9 cellular contexts compared by ENCODE assay signal in genomic region chr11:115990004-115990447, GRCh38.
DNase-seq lines count a peak whose midpoint lies in the region; ATAC-seq and TF ChIP-seq lines count a peak whose summit lies in the region.
"Had no signal": no experiment of that assay in that cellular context is flagged by ENCODE, and none has a peak within 500 bp of the region (broad histone marks: within the 10 kb centered on the region; RNA-seq: fewer than 3 reads in every experiment).

No MANE protein-coding gene starts in this region.

- no peaks in the 10 kb centered on the region for H3K9me3 Mint-ChIP-seq in chondrocyte (ENCODE audit: low read depth)
- peaks cover 0 to 11% (median 0%) of the 10 kb centered on the region in 11 donors for H3K9me3 Mint-ChIP-seq in naive thymus-derived CD4-positive, alpha-beta T cell
- no peaks in the 10 kb centered on the region for H3K9me3 Mint-ChIP-seq in CD4-positive, alpha-beta T cell
- H3K9me3 Mint-ChIP-seq: activated B cell treated with CpG ODN at 0.5 μM for 24 hours had no signal

- no peaks in the 10 kb centered on the region for H3K9me3 ChIP-seq in naive thymus-derived CD4-positive, alpha-beta T cell (ENCODE audit: control insufficient read depth in 2 of 3, low read length in 3 of 3)
- H3K9me3 ChIP-seq in CD4-positive, alpha-beta T cell (ENCODE audit: control insufficient read depth, low read length) = no peaks in the 10 kb centered on the region

- H3K36me3 ChIP-seq in naive thymus-derived CD4-positive, alpha-beta T cell (ENCODE audit: control insufficient read depth in 2 of 3, insufficient read depth in 3 of 3, low read length in 3 of 3) = no peaks in the 10 kb centered on the region

- DNase-seq in G401 (ENCODE audit: low spot score) (peak; percentile 61), HuH-7 (ENCODE audit: low spot score) (peak; percentile 44), chondrocyte (ENCODE audit: low spot score) (no peak), NCI-H2081 treated with DMSO at 0.1 percent for 48 hours (lab: John Stamatoyannopoulos, UW) (no peak), NCI-H345 (lab: John Stamatoyannopoulos, UW) (no peak)
- DNase-seq in naive thymus-derived CD4-positive, alpha-beta T cell = no peak
- no peak for DNase-seq in CD4-positive, alpha-beta T cell
- DNase-seq: activated B cell treated with CpG ODN at 0.5 μM for 24 hours had no signal

- intact Hi-C loops in naive thymus-derived CD4-positive, alpha-beta T cell (cut with micrococcal nuclease) = no loop called here
- intact Hi-C loops in CD4-positive, alpha-beta T cell (cut with DNase I, micrococcal nuclease) = no loop called here

- H3K4me3 Mint-ChIP-seq in chondrocyte (ENCODE audit: unreplicated experiment) = no peak overlapping the region
- H3K4me3 Mint-ChIP-seq in naive thymus-derived CD4-positive, alpha-beta T cell = no peak overlapping the region
- no peak overlapping the region for H3K4me3 Mint-ChIP-seq in CD4-positive, alpha-beta T cell
- H3K4me3 Mint-ChIP-seq: activated B cell treated with CpG ODN at 0.5 μM for 24 hours had no signal

- H3K27ac Mint-ChIP-seq in chondrocyte (ENCODE audit: unreplicated experiment) = no peak overlapping the region
- H3K27ac Mint-ChIP-seq in naive thymus-derived CD4-positive, alpha-beta T cell = no peak overlapping the region
- no peak overlapping the region for H3K27ac Mint-ChIP-seq in CD4-positive, alpha-beta T cell
- H3K27ac Mint-ChIP-seq: activated B cell treated with CpG ODN at 0.5 μM for 24 hours had no signal

- peak; percentile 76 for TF ChIP-seq CTCF in chondrocyte (IDR thresholded peaks at IDR 0.05)
- no peak for TF ChIP-seq CTCF in CD4-positive, alpha-beta T cell (IDR thresholded peaks at IDR 0.05)

- POLR2A ChIA-PET in naive thymus-derived CD4-positive, alpha-beta T cell (lab: Charles Lee) = no interaction called here
- POLR2A ChIA-PET in CD4-positive, alpha-beta T cell (lab: Charles Lee) = no interaction called here

- no peaks in the 10 kb centered on the region for H3K27me3 Mint-ChIP-seq in chondrocyte (ENCODE audit: low read depth)
- H3K27me3 Mint-ChIP-seq in naive thymus-derived CD4-positive, alpha-beta T cell = peaks cover 0 to 14% (median 6%) of the 10 kb centered on the region in 5 donors
- peaks cover 12% of the 10 kb centered on the region for H3K27me3 Mint-ChIP-seq in CD4-positive, alpha-beta T cell
- H3K27me3 Mint-ChIP-seq: activated B cell treated with CpG ODN at 0.5 μM for 24 hours had no signal

- CTCF ChIA-PET in naive thymus-derived CD4-positive, alpha-beta T cell (lab: Charles Lee) = no interaction called here
- CTCF ChIA-PET in CD4-positive, alpha-beta T cell (lab: Charles Lee) = no interaction called here

- no peaks in the 10 kb centered on the region for H3K4me1 Mint-ChIP-seq in chondrocyte (ENCODE audit: low read depth)
- H3K4me1 Mint-ChIP-seq in naive thymus-derived CD4-positive, alpha-beta T cell = no peaks in the 10 kb centered on the region
- no peaks in the 10 kb centered on the region for H3K4me1 Mint-ChIP-seq in CD4-positive, alpha-beta T cell (ENCODE audit: low read depth)
- H3K4me1 Mint-ChIP-seq: activated B cell treated with CpG ODN at 0.5 μM for 24 hours had no signal

- no peaks in the 10 kb centered on the region for H3K4me1 ChIP-seq in naive thymus-derived CD4-positive, alpha-beta T cell (ENCODE audit: control insufficient read depth in 2 of 2, insufficient read depth in 2 of 2, low read length in 2 of 2)

- ATAC-seq in naive thymus-derived CD4-positive, alpha-beta T cell = peak; percentile 54
- ATAC-seq in CD4-positive, alpha-beta T cell (ENCODE audit: poor library complexity) = no peak
- ATAC-seq in HG03378 (IDR thresholded peaks at IDR 0.05; ENCODE audit: unreplicated experiment) = no peak

- no peak overlapping the region for H3K27ac ChIP-seq in naive thymus-derived CD4-positive, alpha-beta T cell (ENCODE audit: low read depth, low read length)
- H3K27ac ChIP-seq in CD4-positive, alpha-beta T cell (ENCODE audit: low read depth, low read length) = no peak overlapping the region

- H3K4me3 ChIP-seq in naive thymus-derived CD4-positive, alpha-beta T cell (ENCODE audit: low read length) = no peak overlapping the region

- in situ Hi-C loops in G401 (cut with HindIII; ENCODE audit: low sequenced_read_pairs) = no loop called here

- no peaks in the 10 kb centered on the region for H3K36me3 Mint-ChIP-seq in chondrocyte (ENCODE audit: low read depth)
- no peaks in the 10 kb centered on the region for H3K36me3 Mint-ChIP-seq in naive thymus-derived CD4-positive, alpha-beta T cell
- H3K36me3 Mint-ChIP-seq in CD4-positive, alpha-beta T cell (ENCODE audit: low read depth) = no peaks in the 10 kb centered on the region

- no peaks in the 10 kb centered on the region for H3K27me3 ChIP-seq in naive thymus-derived CD4-positive, alpha-beta T cell (ENCODE audit: control insufficient read depth in 2 of 2, insufficient read depth in 2 of 2, low read length in 2 of 2)
- no peaks in the 10 kb centered on the region for H3K27me3 ChIP-seq in CD4-positive, alpha-beta T cell (ENCODE audit: control insufficient read depth, insufficient read depth, low read length)

Comparison
In these comparisons a context has a peak if more than half of its experiments do, and no peak if none do; other contexts are left out.
1. DNase-seq: peak in G401 (single experiment) and HuH-7 (single experiment); none in chondrocyte (single experiment), naive thymus-derived CD4-positive, alpha-beta T cell (0 of 9), CD4-positive, alpha-beta T cell (0 of 10), NCI-H2081 treated with DMSO at 0.1 percent for 48 hours (single experiment) and NCI-H345 (single experiment).